In the genomic region with DNA sequence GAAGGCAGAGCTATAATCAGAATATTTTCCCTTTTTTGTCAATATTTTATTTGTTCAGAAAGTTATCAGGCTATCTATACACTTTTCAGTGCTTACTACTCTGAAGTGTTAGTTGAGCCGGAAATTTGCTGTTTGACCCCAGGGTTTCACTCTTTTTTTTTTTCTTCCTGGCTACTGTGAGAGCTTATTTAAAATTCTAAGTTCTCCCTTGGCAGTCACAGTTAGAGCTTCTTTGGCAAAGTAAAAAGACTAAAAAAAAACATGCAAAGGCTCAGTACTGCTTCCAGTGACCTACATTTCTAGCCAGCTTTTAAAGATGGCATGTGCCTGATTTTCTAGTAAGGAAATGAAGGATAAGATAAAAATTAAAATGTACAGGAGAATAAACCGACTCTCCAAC, we compare ENCODE assay signal across 22 cellular contexts. TPM values are rescaled to one million over a fixed set of nuclear protein-coding genes. Genes with fewer than 3 reads are reported as not detected.
DNase-seq lines count a peak whose midpoint lies in the region; ATAC-seq and TF ChIP-seq lines count a peak whose summit lies in the region.
"Had no signal": no experiment of that assay in that cellular context is flagged by ENCODE, and none has a peak within 500 bp of the region (broad histone marks: within the 10 kb centered on the region; RNA-seq: fewer than 3 reads in every experiment).

No MANE protein-coding gene starts in this region.

- no peak for TF ChIP-seq EP300 in sigmoid colon (IDR thresholded peaks at IDR 0.05)

- no peak overlapping the region for H3K27ac Mint-ChIP-seq in naive thymus-derived CD4-positive, alpha-beta T cell
- H3K27ac Mint-ChIP-seq: CD14-positive monocyte; nephron; stimulated activated naive B cell treated with anti-CD40 and anti-IgM and Interleukin-4, amounts not matched to agents 10 μg/mL and 1 μg/mL and 100 μg/mL, for 72 hours had no signal

- DNase-seq in NT2/D1 (ENCODE audit: low read depth, low spot score) (peak; percentile 11), iPS-NIHi7 (ENCODE audit: extremely low spot score) (peak; percentile 8), pulmonary artery endothelial cell (ENCODE audit: low read depth, low spot score) (peak; percentile 32), RPMI8226 (no peak), body of pancreas (no peak), sigmoid colon (no peak)
- DNase-seq in naive thymus-derived CD4-positive, alpha-beta T cell = no peak
- DNase-seq: activated CD4-positive, alpha-beta T cell treated with anti-CD3 and anti-CD28 coated beads, Interleukin-2, amount 50 U/mL, for 4 hours; activated effector memory CD4-positive, alpha-beta T cell treated with anti-CD3 and anti-CD28 coated beads, Interleukin-2, amount 50 U/mL, for 16 hours; gastrocnemius medialis; NCI-H2081 treated with DMSO at 0.1 percent for 48 hours; Peyer's patch; stimulated activated CD4-positive, alpha-beta T cell treated with anti-CD3 and anti-CD28 coated beads, Interleukin-2, amount 100 ng/mL, for 24 hours; stimulated activated naive B cell treated with anti-CD40 and anti-IgM and Interleukin-4, amounts not matched to agents 10 μg/mL and 1 μg/mL and 100 μg/mL, for 72 hours; T-helper 2 cell; WERI-Rb-1 had no signal

- no peak overlapping the region for H3K9ac ChIP-seq in NT2/D1 (ENCODE audit: insufficient read length, low read depth)

- H3K4me1 ChIP-seq in NT2/D1 (ENCODE audit: insufficient read depth, insufficient read length) (no peaks in the 10 kb centered on the region), ectodermal cell (ENCODE audit: control insufficient read depth, insufficient read depth, low read length) (peaks cover 7% of the 10 kb centered on the region), body of pancreas (peaks cover 7% of the 10 kb centered on the region), sigmoid colon (peaks cover 0 to 13% (median 10%) of the 10 kb centered on the region in 4 donors)
- H3K4me1 ChIP-seq in naive thymus-derived CD4-positive, alpha-beta T cell (ENCODE audit: control insufficient read depth in 2 of 2, insufficient read depth in 2 of 2, low read length in 2 of 2) = no peaks in the 10 kb centered on the region
- H3K4me1 ChIP-seq: Peyer's patch had no signal

- H3K36me3 ChIP-seq in NT2/D1 (ENCODE audit: insufficient read depth, insufficient read length, low read length) (no peaks in the 10 kb centered on the region), ectodermal cell (ENCODE audit: control insufficient read depth, insufficient read depth, low read length) (peaks cover 6% of the 10 kb centered on the region), body of pancreas (replicated peaks in 1 of 2; ENCODE audit: insufficient read depth in 1 of 2, low read depth in 2 of 2) (no peaks in the 10 kb centered on the region), sigmoid colon (no peaks in the 10 kb centered on the region)
- no peaks in the 10 kb centered on the region for H3K36me3 ChIP-seq in naive thymus-derived CD4-positive, alpha-beta T cell (ENCODE audit: control insufficient read depth in 2 of 3, insufficient read depth in 3 of 3, low read length in 3 of 3)
- H3K36me3 ChIP-seq: gastrocnemius medialis, Peyer's patch, thoracic aorta, WERI-Rb-1 had no signal

- H3K27me3 ChIP-seq in NT2/D1 (ENCODE audit: insufficient read depth, insufficient read length) (no peaks in the 10 kb centered on the region), ectodermal cell (ENCODE audit: control insufficient read depth, insufficient read depth, low read length, poor library complexity, severe bottlenecking) (no peaks in the 10 kb centered on the region), body of pancreas (no peaks in the 10 kb centered on the region), sigmoid colon (no peaks in the 10 kb centered on the region)
- H3K27me3 ChIP-seq in naive thymus-derived CD4-positive, alpha-beta T cell (ENCODE audit: control insufficient read depth in 2 of 2, insufficient read depth in 2 of 2, low read length in 2 of 2) = no peaks in the 10 kb centered on the region
- H3K27me3 ChIP-seq: gastrocnemius medialis, Peyer's patch had no signal

- peak overlapping the region; percentile 38 for H3K27ac ChIP-seq in ectodermal cell (ENCODE audit: insufficient read depth, low read depth, low read length, poor library complexity, severe bottlenecking)
- H3K27ac ChIP-seq in naive thymus-derived CD4-positive, alpha-beta T cell (ENCODE audit: low read depth, low read length) = no peak overlapping the region
- no peak overlapping the region for H3K27ac ChIP-seq in body of pancreas
- H3K27ac ChIP-seq in sigmoid colon = no peak overlapping the region
- H3K27ac ChIP-seq: epithelial cell of prostate, gastrocnemius medialis, Peyer's patch, skin epidermis, thoracic aorta, WERI-Rb-1 had no signal

- H3K4me1 Mint-ChIP-seq in naive thymus-derived CD4-positive, alpha-beta T cell = peaks cover 0 to under 1% (median 0%) of the 10 kb centered on the region in 7 donors
- H3K4me1 Mint-ChIP-seq: CD14-positive monocyte; nephron; stimulated activated naive B cell treated with anti-CD40 and anti-IgM and Interleukin-4, amounts not matched to agents 10 μg/mL and 1 μg/mL and 100 μg/mL, for 72 hours had no signal

- H3K9me3 ChIP-seq in NT2/D1 (ENCODE audit: insufficient read depth, low read length) (peaks cover 4% of the 10 kb centered on the region; the same call in 1 of the 2 replicates), ectodermal cell (ENCODE audit: control insufficient read depth, low read length) (no peaks in the 10 kb centered on the region), body of pancreas (no peaks in the 10 kb centered on the region), sigmoid colon (no peaks in the 10 kb centered on the region)
- H3K9me3 ChIP-seq in naive thymus-derived CD4-positive, alpha-beta T cell (ENCODE audit: control insufficient read depth in 2 of 3, low read length in 3 of 3) = no peaks in the 10 kb centered on the region
- H3K9me3 ChIP-seq: gastrocnemius medialis, Peyer's patch, thoracic aorta had no signal

- POLR2A ChIA-PET in naive thymus-derived CD4-positive, alpha-beta T cell (lab: Charles Lee) = no interaction called here

- 21 to 26% methylated on average over 1 of the region's 2 CpGs for WGBS in ectodermal cell, 2 experiments
- 37 to 57% methylated on average over 2 of the region's 2 CpGs for whole genome bisulfite sequencing in body of pancreas, 2 donors
- WGBS in sigmoid colon, 2 donors = 74 to 89% methylated on average over 2 of the region's 2 CpGs

- H3K36me3 Mint-ChIP-seq in naive thymus-derived CD4-positive, alpha-beta T cell = peaks cover 0 to 12% (median 0%) of the 10 kb centered on the region in 5 donors

- H3K4me3 ChIP-seq in NT2/D1 (ENCODE audit: insufficient read length, low read depth) (no peak overlapping the region), ectodermal cell (ENCODE audit: insufficient read depth, low read depth, low read length) (no peak overlapping the region), body of pancreas (no peak overlapping the region), sigmoid colon (no peak overlapping the region)
- H3K4me3 ChIP-seq in naive thymus-derived CD4-positive, alpha-beta T cell (ENCODE audit: low read length) = no peak overlapping the region
- H3K4me3 ChIP-seq: gastrocnemius medialis, Peyer's patch, skin epidermis, thoracic aorta had no signal

- TF ChIP-seq CTCF in body of pancreas (IDR thresholded peaks at IDR 0.05) (no peak), sigmoid colon (IDR thresholded peaks at IDR 0.05) (no peak)

- no peaks in the 10 kb centered on the region for H3K27me3 Mint-ChIP-seq in naive thymus-derived CD4-positive, alpha-beta T cell
- H3K27me3 Mint-ChIP-seq: stimulated activated naive B cell treated with anti-CD40 and anti-IgM and Interleukin-4, amounts not matched to agents 10 μg/mL and 1 μg/mL and 100 μg/mL, for 72 hours had no signal

- no peak overlapping the region for H3K4me3 Mint-ChIP-seq in naive thymus-derived CD4-positive, alpha-beta T cell
- H3K4me3 Mint-ChIP-seq: CD14-positive monocyte; nephron; stimulated activated naive B cell treated with anti-CD40 and anti-IgM and Interleukin-4, amounts not matched to agents 10 μg/mL and 1 μg/mL and 100 μg/mL, for 72 hours had no signal

- intact Hi-C loops in naive thymus-derived CD4-positive, alpha-beta T cell (cut with micrococcal nuclease) = no loop called here
- intact Hi-C loops in body of pancreas (cut with DNase I) (no loop called here), sigmoid colon (cut with DNase I) (no loop called here)

- no peak for ATAC-seq in naive thymus-derived CD4-positive, alpha-beta T cell
- no peak for ATAC-seq in body of pancreas
- ATAC-seq: gastrocnemius medialis; stimulated activated naive B cell treated with anti-CD40 and anti-IgM and Interleukin-4, amounts not matched to agents 10 μg/mL and 1 μg/mL and 100 μg/mL, for 72 hours had no signal

- peaks cover 0 to 2% (median 0%) of the 10 kb centered on the region in 11 donors for H3K9me3 Mint-ChIP-seq in naive thymus-derived CD4-positive, alpha-beta T cell
- H3K9me3 Mint-ChIP-seq: stimulated activated naive B cell treated with anti-CD40 and anti-IgM and Interleukin-4, amounts not matched to agents 10 μg/mL and 1 μg/mL and 100 μg/mL, for 72 hours had no signal

- TF ChIP-seq POLR2A in body of pancreas (IDR thresholded peaks at IDR 0.05) (no peak), sigmoid colon (IDR thresholded peaks at IDR 0.05) (no peak)

- CTCF ChIA-PET in naive thymus-derived CD4-positive, alpha-beta T cell (lab: Charles Lee) = no interaction called here

RNA-seq across cellular contexts. Expression of gene ELP4, which starts 48.4 kb away (rescaled TPM):
- polyA plus RNA-seq in ectodermal cell (2013, experiment 1 of 4) = 57.7 TPM
- polyA plus RNA-seq in ectodermal cell (2013, experiment 2 of 4) = 65.6 TPM
- polyA plus RNA-seq in ectodermal cell (2013, experiment 3 of 4) = 42.7 TPM
- 56.1 TPM for polyA plus RNA-seq in ectodermal cell (2013, experiment 4 of 4)
- total RNA-seq in pulmonary artery endothelial cell (15.0 and 21.3 TPM in 2 replicates), body of pancreas (10 to 100 TPM; 20.2 to 33.3 TPM), sigmoid colon (10 to 100 TPM; 18.5 to 32.7 (median 25.9) TPM)
- 10 to 100 TPM; 16.8 to 23.2 (median 21.2) TPM for total RNA-seq in naive thymus-derived CD4-positive, alpha-beta T cell
- 10 to 100 TPM; 20.0 to 23.5 TPM for polyA plus RNA-seq in naive thymus-derived CD4-positive, alpha-beta T cell
- polyA plus RNA-seq in sigmoid colon = 10 to 100 TPM in 1 of 3 donors, 1 to 10 TPM in 2; 9.0 to 14.4 (median 9.9) TPM

RNA-seq across cellular contexts. Expression of gene IMMP1L, which starts 48.6 kb away (rescaled TPM):
- 53.9 TPM for polyA plus RNA-seq in ectodermal cell (2013, experiment 1 of 4)
- 60.5 TPM for polyA plus RNA-seq in ectodermal cell (2013, experiment 2 of 4)
- polyA plus RNA-seq in ectodermal cell (2013, experiment 3 of 4) = 65.2 TPM
- 67.5 TPM for polyA plus RNA-seq in ectodermal cell (2013, experiment 4 of 4)
- total RNA-seq in pulmonary artery endothelial cell (7.2 and 9.1 TPM in 2 replicates), body of pancreas (10 to 100 TPM; 11.5 to 15.3 TPM), sigmoid colon (10 to 100 TPM in 3 of 4 donors, 1 to 10 TPM in 1; 6.6 to 39.0 (median 24.7) TPM)
- total RNA-seq in naive thymus-derived CD4-positive, alpha-beta T cell = 10 to 100 TPM in 4 of 5 experiments, 1 to 10 TPM in 1; 9.4 to 20.0 (median 16.1) TPM
- polyA plus RNA-seq in naive thymus-derived CD4-positive, alpha-beta T cell = 10 to 100 TPM; 49.7 to 52.4 TPM
- polyA plus RNA-seq in sigmoid colon = 10 to 100 TPM; 10.2 to 24.7 (median 19.5) TPM

Comparison
In these comparisons a context has a peak if more than half of its experiments do, and no peak if none do; other contexts are left out.
1. DNase-seq: peak in NT2/D1 (single experiment), iPS-NIHi7 (single experiment) and pulmonary artery endothelial cell (single experiment); none in RPMI8226 (single experiment), naive thymus-derived CD4-positive, alpha-beta T cell (0 of 9), body of pancreas (0 of 4) and sigmoid colon (single experiment).